8 cellular contexts compared by ENCODE assay signal in genomic region chr7:135245226-135245625, GRCh38. TPM values are rescaled to one million over a fixed set of nuclear protein-coding genes. Genes with fewer than 3 reads are reported as not detected.
"Had no signal": no experiment of that assay in that cellular context is flagged by ENCODE, and none has a peak within 500 bp of the region (broad histone marks: within the 10 kb centered on the region; RNA-seq: fewer than 3 reads in every experiment).

No MANE protein-coding gene starts in this region.

- DNase-seq: H9, HCEC 1CT, HFFc6, IMR-90 had no signal

- H3K4me3 ChIP-seq: GM23338, K562 had no signal

- ATAC-seq: GM23338, K562 had no signal

RNA-seq across cellular contexts. Expression of gene STRA8, which starts 11.6 kb away (rescaled TPM):
- total RNA-seq: GM23338, H1, H9, HFFc6, HT-29, IMR-90, K562 had no signal
